Comparison of ENCODE assay signal across 8 cellular contexts in the genomic region with DNA sequence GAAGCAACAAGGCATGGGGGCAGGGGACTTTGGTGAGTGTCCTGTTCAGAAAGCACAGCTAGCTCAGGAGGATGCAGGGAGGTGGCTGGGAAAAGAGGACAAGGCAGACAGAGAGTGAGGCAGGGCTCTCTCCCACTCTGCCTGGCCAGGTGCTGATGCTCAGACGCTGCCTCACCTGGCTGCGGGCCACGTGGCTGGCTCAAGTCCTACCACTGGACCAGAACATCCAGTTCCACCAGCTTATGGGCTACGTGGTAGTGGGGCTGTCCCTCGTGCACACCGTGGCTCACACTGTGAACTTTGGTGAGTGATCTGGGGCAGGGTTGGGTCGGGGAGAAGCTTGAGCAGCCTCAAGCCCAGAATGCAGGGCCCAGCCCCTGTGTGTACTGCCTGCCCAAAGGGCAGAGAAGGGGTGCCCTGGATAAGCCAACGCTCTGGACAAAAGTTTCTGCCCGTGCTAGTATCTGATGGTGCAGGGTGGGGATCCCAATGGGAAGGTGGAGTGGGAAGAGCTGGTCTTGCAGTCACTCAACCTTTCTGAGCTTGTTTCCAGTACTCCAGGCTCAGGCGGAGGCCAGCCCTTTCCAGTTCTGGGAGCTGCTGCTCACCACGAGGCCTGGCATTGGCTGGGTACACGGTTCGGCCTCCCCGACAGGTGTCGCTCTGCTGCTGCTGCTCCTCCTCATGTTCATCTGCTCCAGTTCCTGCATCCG. TPM values are rescaled to one million over a fixed set of nuclear protein-coding genes. Genes with fewer than 3 reads are reported as not detected.
DNase-seq lines count a peak whose midpoint lies in the region; ATAC-seq and TF ChIP-seq lines count a peak whose summit lies in the region.

No MANE protein-coding gene starts in this region.

- H3K27me3 ChIP-seq in prostate gland (replicated peaks; ENCODE audit: insufficient read depth), result no peaks in the 10 kb centered on the region

- no peaks in the 10 kb centered on the region for H3K4me1 ChIP-seq in prostate gland (replicated peaks)

- H3K36me3 ChIP-seq in prostate gland, result no peaks in the 10 kb centered on the region

- TF ChIP-seq POLR2A in prostate gland (IDR thresholded peaks at IDR 0.05), result no peak

- DNase-seq in NCI-H524 (lab: John Stamatoyannopoulos, UW) (peak; percentile 9 to 41), NCI-H524 treated with DMSO at 0.1 percent for 48 hours (lab: John Stamatoyannopoulos, UW) (no peak), NCI-H69 (lab: John Stamatoyannopoulos, UW) (peak; percentile 58), epithelial cell of proximal tubule (ENCODE audit: low read depth) (no peak), prostate gland (ENCODE audit: low spot score) (peak; percentile 67), T1000 (lab: John Stamatoyannopoulos, UW) (no peak)

- H3K9me3 ChIP-seq in prostate gland, result no peaks in the 10 kb centered on the region

- intact Hi-C loops in prostate gland (cut with DNase I), result no loop called here

- ATAC-seq in GM21447 (IDR thresholded peaks at IDR 0.05; ENCODE audit: unreplicated experiment) (no peak), HG02852 (IDR thresholded peaks at IDR 0.05; ENCODE audit: unreplicated experiment) (no peak)

- 43% methylated on average over 16 of the region's 16 CpGs for WGBS in prostate gland

- TF ChIP-seq CTCF in epithelial cell of proximal tubule (conservative IDR thresholded peaks at IDR 0.05; ENCODE audit: low read depth, low read length) (peak; percentile 25), prostate gland (IDR thresholded peaks at IDR 0.05) (no peak)

- H3K27ac ChIP-seq in prostate gland, result no peak overlapping the region

- no peak overlapping the region for H3K4me3 ChIP-seq in epithelial cell of proximal tubule (ENCODE audit: low read depth, low read length)
- H3K4me3 ChIP-seq in prostate gland, result no peak overlapping the region

RNA-seq across cellular contexts. Expression of gene NOX5, which starts 20.9 kb away (rescaled TPM):
- total RNA-seq in epithelial cell of proximal tubule (under 0.01 and 0.06 TPM in 2 replicates), prostate gland (1 to 10 TPM in 1 of 2 donors, under 1 TPM in 1; 0.05 to 5.8 TPM)

Comparison
In these comparisons a context has a peak if more than half of its experiments do, and no peak if none do; other contexts are left out.
1. DNase-seq: peak in NCI-H524 (2 of 2), NCI-H69 (single experiment) and prostate gland (single experiment); none in NCI-H524 treated with DMSO at 0.1 percent for 48 hours (single experiment), epithelial cell of proximal tubule (single experiment) and T1000 (single experiment).